Comparison of ENCODE assay signal across 9 cellular contexts in the genomic region with DNA sequence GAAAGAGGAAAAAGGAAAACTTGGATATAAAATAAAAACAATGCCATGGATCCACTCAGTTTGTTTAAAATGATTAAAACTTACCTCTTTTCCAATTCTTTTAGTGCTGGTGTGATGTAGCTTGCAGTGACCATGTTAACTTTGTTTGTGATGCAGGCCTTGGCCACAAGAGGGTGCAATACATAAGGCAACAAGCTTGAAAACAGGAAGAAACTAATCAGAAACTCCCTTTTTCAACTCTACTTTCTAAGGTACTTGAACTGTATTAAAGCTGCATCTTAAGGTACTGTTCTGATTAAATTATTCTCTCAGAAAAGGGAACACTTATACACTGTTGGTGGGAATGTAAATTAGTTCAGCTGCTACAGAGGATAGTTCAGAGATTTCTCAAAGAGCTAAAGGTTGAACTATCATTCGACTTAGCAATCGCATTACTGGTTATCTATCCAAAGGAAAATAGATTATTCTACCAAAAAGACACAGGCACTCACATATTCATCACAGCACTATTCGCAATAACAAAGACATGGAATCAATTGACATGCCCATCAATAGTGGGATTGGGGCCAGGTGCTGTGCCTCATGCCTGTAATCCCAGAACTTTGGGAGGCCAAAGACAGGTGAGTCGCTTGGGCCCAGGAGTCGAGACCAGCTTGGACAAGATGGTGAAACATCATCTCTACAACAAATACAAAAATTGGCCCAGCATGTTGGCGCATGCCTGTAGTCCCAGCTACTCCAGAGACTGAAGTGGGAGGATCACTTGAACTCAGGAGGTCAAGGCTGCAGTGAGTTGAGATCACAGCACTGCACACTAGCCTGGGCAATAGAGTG. TPM values are rescaled to one million over a fixed set of nuclear protein-coding genes. Genes with fewer than 3 reads are reported as not detected.
DNase-seq lines count a peak whose midpoint lies in the region; ATAC-seq and TF ChIP-seq lines count a peak whose summit lies in the region.
"Had no signal": no experiment of that assay in that cellular context is flagged by ENCODE, and none has a peak within 500 bp of the region (broad histone marks: within the 10 kb centered on the region; RNA-seq: fewer than 3 reads in every experiment).

No MANE protein-coding gene starts in this region.

- H3K4me3 ChIP-seq in CD8-positive, alpha-beta memory T cell (ENCODE audit: low read length), result no peak overlapping the region
- no peak overlapping the region for H3K4me3 ChIP-seq in endodermal cell (ENCODE audit: low read length)
- no peak overlapping the region for H3K4me3 ChIP-seq in mucosa of descending colon

- no peaks in the 10 kb centered on the region for H3K27me3 Mint-ChIP-seq in CD8-positive, alpha-beta memory T cell
- H3K27me3 Mint-ChIP-seq in activated CD4-positive, alpha-beta T cell treated with anti-CD3 and anti-CD28 coated beads, Interleukin-2, amount 10 ng/mL, durations not matched to agents 24 days and 14 days, result no peaks in the 10 kb centered on the region
- H3K27me3 Mint-ChIP-seq in endodermal cell (ENCODE audit: insufficient read depth), result no peaks in the 10 kb centered on the region

- peak; percentile 2 to 58 (median 20) for DNase-seq in CD8-positive, alpha-beta memory T cell
- peak; percentile 9 for DNase-seq in NCI-H345 treated with DMSO at 0.1 percent for 48 hours (lab: John Stamatoyannopoulos, UW; ENCODE audit: unreplicated experiment)
- DNase-seq in activated CD4-positive, alpha-beta T cell treated with anti-CD3 and anti-CD28 coated beads, Interleukin-2, amount 10 ng/mL, durations not matched to agents 24 days and 14 days, result peak; percentile 87
- DNase-seq in endodermal cell, result peak; percentile 91
- peak in 2 of 3 donors; percentile 42 to 85 for DNase-seq in mucosa of descending colon
- DNase-seq in stimulated activated effector memory CD8-positive, alpha-beta T cell treated with anti-CD3 and anti-CD28 coated beads, Interleukin-12 subunit alpha, Interleukin-12 subunit beta, amount 100 ng/mL, for 72 hours (ENCODE audit: low spot score in 2 of 2), result peak; percentile 5 to 55

- H3K9me3 Mint-ChIP-seq in CD8-positive, alpha-beta memory T cell, result peaks cover 0 to 3% (median 0%) of the 10 kb centered on the region in 5 donors
- no peaks in the 10 kb centered on the region for H3K9me3 Mint-ChIP-seq in activated CD4-positive, alpha-beta T cell treated with anti-CD3 and anti-CD28 coated beads, Interleukin-2, amount 10 ng/mL, durations not matched to agents 24 days and 14 days
- H3K9me3 Mint-ChIP-seq in endodermal cell, result no peaks in the 10 kb centered on the region
- H3K9me3 Mint-ChIP-seq in stimulated activated effector memory CD8-positive, alpha-beta T cell treated with anti-CD3 and anti-CD28 coated beads, Interleukin-12 subunit alpha, Interleukin-12 subunit beta, amount 100 ng/mL, for 72 hours, result no peaks in the 10 kb centered on the region
- H3K9me3 Mint-ChIP-seq: activated naive CD4-positive, alpha-beta T cell treated with anti-CD3 and anti-CD28 coated beads, Interleukin-2, amount 50 U/mL, for 72 hours had no signal

- no peak overlapping the region for H3K27ac ChIP-seq in CD8-positive, alpha-beta memory T cell (ENCODE audit: low read depth, low read length)
- H3K27ac ChIP-seq in endodermal cell (ENCODE audit: low read depth, low read length), result no peak overlapping the region

- ATAC-seq in GM19351 (IDR thresholded peaks at IDR 0.05; ENCODE audit: unreplicated experiment), result peak; percentile 96
- peak; percentile 96 for ATAC-seq in HG03432 (IDR thresholded peaks at IDR 0.05; ENCODE audit: unreplicated experiment)
- peak; percentile 81 for ATAC-seq in mucosa of descending colon
- ATAC-seq in stimulated activated effector memory CD8-positive, alpha-beta T cell treated with anti-CD3 and anti-CD28 coated beads, Interleukin-12 subunit alpha, Interleukin-12 subunit beta, amount 100 ng/mL, for 72 hours, result no peak

- 88 to 96% methylated on average over 3 to 6 of the region's 6 CpGs for WGBS in endodermal cell (ENCODE audit: insufficient coverage in 1 of 2, insufficient read length in 1 of 2), 2 experiments

- H3K4me1 ChIP-seq in CD8-positive, alpha-beta memory T cell (ENCODE audit: insufficient read depth, low read length), result no peaks in the 10 kb centered on the region
- no peaks in the 10 kb centered on the region for H3K4me1 ChIP-seq in endodermal cell (ENCODE audit: control insufficient read depth, insufficient read depth, low read length)
- H3K4me1 ChIP-seq in mucosa of descending colon (ENCODE audit: low read depth), result no peaks in the 10 kb centered on the region

- H3K27ac Mint-ChIP-seq in CD8-positive, alpha-beta memory T cell, result peak overlapping the region in 1 of 8 donors; percentile 60
- H3K27ac Mint-ChIP-seq in activated CD4-positive, alpha-beta T cell treated with anti-CD3 and anti-CD28 coated beads, Interleukin-2, amount 10 ng/mL, durations not matched to agents 24 days and 14 days, result no peak overlapping the region
- H3K27ac Mint-ChIP-seq in endodermal cell, result peak overlapping the region; percentile 48
- H3K27ac Mint-ChIP-seq in stimulated activated effector memory CD8-positive, alpha-beta T cell treated with anti-CD3 and anti-CD28 coated beads, Interleukin-12 subunit alpha, Interleukin-12 subunit beta, amount 100 ng/mL, for 72 hours, result no peak overlapping the region
- H3K27ac Mint-ChIP-seq: activated naive CD4-positive, alpha-beta T cell treated with anti-CD3 and anti-CD28 coated beads, Interleukin-2, amount 50 U/mL, for 72 hours had no signal

- POLR2A ChIA-PET in CD8-positive, alpha-beta memory T cell (lab: Charles Lee), result no interaction called here

- H3K27me3 ChIP-seq in CD8-positive, alpha-beta memory T cell (ENCODE audit: insufficient read depth, low read length, poor library complexity, severe bottlenecking), result no peaks in the 10 kb centered on the region
- no peaks in the 10 kb centered on the region for H3K27me3 ChIP-seq in endodermal cell (ENCODE audit: control insufficient read depth, insufficient read depth, low read length, poor library complexity, severe bottlenecking)

- TF ChIP-seq CTCF in endodermal cell (conservative IDR thresholded peaks at IDR 0.05) (peak; percentile 92), mucosa of descending colon (IDR thresholded peaks at IDR 0.05) (peak; percentile 77)

- no peak overlapping the region for H3K4me3 Mint-ChIP-seq in CD8-positive, alpha-beta memory T cell
- no peak overlapping the region for H3K4me3 Mint-ChIP-seq in activated CD4-positive, alpha-beta T cell treated with anti-CD3 and anti-CD28 coated beads, Interleukin-2, amount 10 ng/mL, durations not matched to agents 24 days and 14 days
- no peak overlapping the region for H3K4me3 Mint-ChIP-seq in endodermal cell
- no peak overlapping the region for H3K4me3 Mint-ChIP-seq in stimulated activated effector memory CD8-positive, alpha-beta T cell treated with anti-CD3 and anti-CD28 coated beads, Interleukin-12 subunit alpha, Interleukin-12 subunit beta, amount 100 ng/mL, for 72 hours

- H3K9me3 ChIP-seq in CD8-positive, alpha-beta memory T cell (ENCODE audit: low read length), result no peaks in the 10 kb centered on the region
- no peaks in the 10 kb centered on the region for H3K9me3 ChIP-seq in endodermal cell (ENCODE audit: control insufficient read depth, low read length)
- H3K9me3 ChIP-seq in mucosa of descending colon, result no peaks in the 10 kb centered on the region

- intact Hi-C loops in activated CD4-positive, alpha-beta T cell treated with anti-CD3 and anti-CD28 coated beads, Interleukin-2, amount 10 ng/mL, durations not matched to agents 24 days and 14 days (cut with micrococcal nuclease), result loop anchor here (1.0 kb wide), 1 partner anchor 437 kb away; no protein-coding TSS in a partner anchor
- intact Hi-C loops in mucosa of descending colon (cut with DNase I, micrococcal nuclease), result loop anchor here in 1 of 2 donors (10.0 kb wide), 1 partner anchor 432 kb away; no protein-coding TSS in a partner anchor

- H3K9ac ChIP-seq in endodermal cell (ENCODE audit: extremely low read depth, low read length, poor library complexity, severe bottlenecking), result no peak overlapping the region

- H3K4me1 Mint-ChIP-seq in CD8-positive, alpha-beta memory T cell, result no peaks in the 10 kb centered on the region
- H3K4me1 Mint-ChIP-seq in activated CD4-positive, alpha-beta T cell treated with anti-CD3 and anti-CD28 coated beads, Interleukin-2, amount 10 ng/mL, durations not matched to agents 24 days and 14 days, result no peaks in the 10 kb centered on the region
- H3K4me1 Mint-ChIP-seq in endodermal cell, result peaks cover 2% of the 10 kb centered on the region
- H3K4me1 Mint-ChIP-seq in stimulated activated effector memory CD8-positive, alpha-beta T cell treated with anti-CD3 and anti-CD28 coated beads, Interleukin-12 subunit alpha, Interleukin-12 subunit beta, amount 100 ng/mL, for 72 hours, result no peaks in the 10 kb centered on the region

- CTCF ChIA-PET in CD8-positive, alpha-beta memory T cell (lab: Charles Lee), result interaction anchor here (1.0 to 1.3 kb wide), 2 partner anchors 61 to 435 kb away, joined by 3 read pairs; no protein-coding TSS in a partner anchor

- no peaks in the 10 kb centered on the region for H3K36me3 Mint-ChIP-seq in CD8-positive, alpha-beta memory T cell
- no peaks in the 10 kb centered on the region for H3K36me3 Mint-ChIP-seq in activated CD4-positive, alpha-beta T cell treated with anti-CD3 and anti-CD28 coated beads, Interleukin-2, amount 10 ng/mL, durations not matched to agents 24 days and 14 days (ENCODE audit: low read depth)
- H3K36me3 Mint-ChIP-seq in endodermal cell (ENCODE audit: low read depth), result peaks cover 43% of the 10 kb centered on the region
- H3K36me3 Mint-ChIP-seq in stimulated activated effector memory CD8-positive, alpha-beta T cell treated with anti-CD3 and anti-CD28 coated beads, Interleukin-12 subunit alpha, Interleukin-12 subunit beta, amount 100 ng/mL, for 72 hours, result no peaks in the 10 kb centered on the region
- H3K36me3 Mint-ChIP-seq: activated naive CD4-positive, alpha-beta T cell treated with anti-CD3 and anti-CD28 coated beads, Interleukin-2, amount 50 U/mL, for 72 hours had no signal

- no peaks in the 10 kb centered on the region for H3K36me3 ChIP-seq in CD8-positive, alpha-beta memory T cell (ENCODE audit: insufficient read depth, low read length)
- peaks cover 34% of the 10 kb centered on the region for H3K36me3 ChIP-seq in endodermal cell (ENCODE audit: control insufficient read depth, insufficient read depth, low read length)
- H3K36me3 ChIP-seq in mucosa of descending colon (ENCODE audit: low read depth), result no peaks in the 10 kb centered on the region

RNA-seq across cellular contexts. Expression of a gene that starts 50.9 kb away (rescaled TPM):
- total RNA-seq in CD8-positive, alpha-beta memory T cell, result 1 to 10 TPM; 1.6 to 2.0 TPM
- polyA plus RNA-seq in CD8-positive, alpha-beta memory T cell, result 2.1 TPM
- total RNA-seq in activated CD4-positive, alpha-beta T cell treated with anti-CD3 and anti-CD28 coated beads, Interleukin-2, amount 10 ng/mL, durations not matched to agents 24 days and 14 days, result 0.47 and 1.3 TPM in 2 replicates
- 10 to 100 TPM; 60.5 to 99.7 TPM for total RNA-seq in endodermal cell
- polyA plus RNA-seq in endodermal cell (2013, experiment 1 of 2), result 71.7 TPM
- 59.6 TPM for polyA plus RNA-seq in endodermal cell (2013, experiment 2 of 2)
- 10 to 100 TPM in 1 of 3 donors, 1 to 10 TPM in 2; 4.1 to 14.1 (median 7.4) TPM for total RNA-seq in mucosa of descending colon

Comparison
In these comparisons a context has a peak if more than half of its experiments do, and no peak if none do; other contexts are left out.
1. DNase-seq: peak in every context shown above with its lines; median percentile 91 in endodermal cell; 87 in activated CD4-positive, alpha-beta T cell treated with anti-CD3 and anti-CD28 coated beads, Interleukin-2, amount 10 ng/mL, durations not matched to agents 24 days and 14 days; 64 in mucosa of descending colon; 30 in stimulated activated effector memory CD8-positive, alpha-beta T cell treated with anti-CD3 and anti-CD28 coated beads, Interleukin-12 subunit alpha, Interleukin-12 subunit beta, amount 100 ng/mL, for 72 hours; 20 in CD8-positive, alpha-beta memory T cell; 9 in NCI-H345 treated with DMSO at 0.1 percent for 48 hours.
2. RNA of a gene that starts 50.9 kb away (total RNA-seq): 60.5 to 99.7 TPM in endodermal cell; 4.1 to 14.1 TPM in mucosa of descending colon, 1.6 to 2.0 TPM in CD8-positive, alpha-beta memory T cell and 0.47 to 1.3 TPM in activated CD4-positive, alpha-beta T cell treated with anti-CD3 and anti-CD28 coated beads, Interleukin-2, amount 10 ng/mL, durations not matched to agents 24 days and 14 days; every median in the first group is over 4 times any median in the second.